Comparison of ENCODE assay signal across 22 cellular contexts in the genomic region with DNA sequence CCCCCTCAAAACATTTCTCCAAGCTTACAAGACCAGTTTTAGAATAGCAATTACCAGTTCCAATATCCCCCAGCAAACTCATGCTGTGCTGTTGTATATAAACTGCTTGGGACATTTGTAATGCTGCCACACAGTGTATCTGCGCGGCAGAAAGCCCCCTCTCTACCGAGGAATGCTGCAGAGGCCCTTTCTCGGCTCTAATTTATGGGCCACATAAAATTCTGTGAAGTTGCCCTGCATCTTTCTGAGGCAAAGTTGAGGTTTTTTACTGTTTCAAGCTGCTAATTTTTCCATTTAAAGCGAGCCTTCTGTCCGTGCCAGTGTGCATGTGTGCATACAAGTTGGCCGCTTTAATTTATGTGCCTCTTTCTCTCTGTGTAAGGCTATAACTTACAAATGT. TPM values are rescaled to one million over a fixed set of nuclear protein-coding genes. Genes with fewer than 3 reads are reported as not detected.
"Had no signal": no experiment of that assay in that cellular context is flagged by ENCODE, and none has a peak within 500 bp of the region (broad histone marks: within the 10 kb centered on the region; RNA-seq: fewer than 3 reads in every experiment).

No MANE protein-coding gene starts in this region.

- DNase-seq: KBM-7, MG63, NCI-H1092, NCI-H1105 treated with DMSO at 0.1 percent for 48 hours, NCI-H1417 treated with DMSO at 0.1 percent for 48 hours, NCI-H146, NCI-H1694 treated with DMSO at 0.1 percent for 48 hours, NCI-H2029, NCI-H2081 treated with DMSO at 0.1 percent for 48 hours, NCI-H2171, NCI-H226, NCI-H446, NCI-H510A, NCI-H524 treated with DMSO at 0.1 percent for 48 hours, NCI-H69, NCI-H774, Right ventricle myocardium superior, RPMI8226, SIG-M5, SK-N-SH had no signal

- H3K36me3 ChIP-seq: SJSA1 had no signal

- H3K27ac ChIP-seq: SJSA1 had no signal

- H3K4me2 ChIP-seq: SK-N-SH had no signal

- H3K27me3 ChIP-seq: MG63, SJSA1 had no signal

- H3K9ac ChIP-seq: SK-N-SH had no signal

- H3K4me3 ChIP-seq: MG63, SJSA1 had no signal

- H3K9me2 ChIP-seq: SK-N-SH had no signal

- H3K9me3 ChIP-seq: MG63, SJSA1, SK-N-SH had no signal

- H3K4me1 ChIP-seq: SJSA1 had no signal

RNA-seq across cellular contexts. Expression of gene PKNOX2, which starts 28.6 kb away (rescaled TPM):
- total RNA-seq: HT-29, SJSA1 had no signal
